In the genomic region with DNA sequence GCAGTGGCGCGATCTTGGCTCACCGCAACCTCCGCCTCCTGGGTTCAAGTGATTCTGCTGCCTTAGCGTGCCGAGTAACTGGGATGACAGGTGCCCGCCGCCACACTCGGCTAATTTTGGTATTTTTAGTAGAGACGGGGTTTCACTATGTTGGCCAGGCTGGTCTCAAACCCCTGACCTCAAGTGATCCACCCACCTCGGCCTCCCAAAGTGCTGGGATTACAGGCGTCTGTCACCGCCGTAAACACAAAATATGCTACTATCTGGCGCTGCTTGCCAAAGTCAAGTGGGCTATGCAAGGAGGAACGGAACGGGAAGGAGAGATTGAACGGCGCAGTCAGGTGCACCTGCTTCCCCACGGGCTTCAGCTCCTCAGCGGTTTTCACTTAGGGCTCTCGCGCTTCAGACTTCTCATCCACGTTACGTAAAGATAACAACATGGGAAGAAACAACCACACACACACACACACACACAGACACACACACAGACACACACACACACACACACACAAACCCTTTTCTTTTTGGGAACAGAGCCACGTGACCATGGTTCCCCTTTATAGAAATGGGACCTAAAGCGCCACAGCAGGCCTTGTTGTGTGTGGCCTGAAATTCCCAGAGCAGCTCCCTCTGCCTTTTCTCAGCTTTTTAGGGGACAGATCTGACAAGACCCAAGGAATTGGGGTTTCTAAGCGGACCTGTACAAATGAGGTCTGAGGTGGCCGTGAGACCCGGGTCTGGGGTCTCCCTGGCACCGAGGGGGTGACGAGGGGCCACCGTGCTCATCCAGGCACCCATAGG, we compare ENCODE assay signal across 8 cellular contexts. TPM values are rescaled to one million over a fixed set of nuclear protein-coding genes. Genes with fewer than 3 reads are reported as not detected.
DNase-seq lines count a peak whose midpoint lies in the region; ATAC-seq and TF ChIP-seq lines count a peak whose summit lies in the region.

No MANE protein-coding gene starts in this region.

- H3K9me3 Mint-ChIP-seq in CD4-positive, CD25-positive, alpha-beta regulatory T cell = no peaks in the 10 kb centered on the region
- no peaks in the 10 kb centered on the region for H3K9me3 Mint-ChIP-seq in stimulated activated effector memory CD8-positive, alpha-beta T cell treated with anti-CD3 and anti-CD28 coated beads, Interleukin-12 subunit alpha, Interleukin-12 subunit beta, amount 100 ng/mL, for 72 hours

- H3K36me3 ChIP-seq in CD4-positive, CD25-positive, alpha-beta regulatory T cell (ENCODE audit: control insufficient read depth, insufficient read depth, low read length) = peaks cover 11% of the 10 kb centered on the region
- H3K36me3 ChIP-seq in colonic mucosa = no peaks in the 10 kb centered on the region

- peaks cover 5 to 24% (median 11%) of the 10 kb centered on the region in 4 donors for H3K4me1 Mint-ChIP-seq in CD4-positive, CD25-positive, alpha-beta regulatory T cell
- peaks cover 16% of the 10 kb centered on the region for H3K4me1 Mint-ChIP-seq in stimulated activated effector memory CD8-positive, alpha-beta T cell treated with anti-CD3 and anti-CD28 coated beads, Interleukin-12 subunit alpha, Interleukin-12 subunit beta, amount 100 ng/mL, for 72 hours

- H3K9ac ChIP-seq in colonic mucosa (ENCODE audit: low read depth in 2 of 2, low read length in 2 of 2) = peak overlapping the region; percentile 26 to 34

- H3K27me3 ChIP-seq in CD4-positive, CD25-positive, alpha-beta regulatory T cell (ENCODE audit: control insufficient read depth, insufficient read depth, low read length) = no peaks in the 10 kb centered on the region
- H3K27me3 ChIP-seq in colonic mucosa = no peaks in the 10 kb centered on the region

- peak overlapping the region; percentile 85 for H3K27ac ChIP-seq in CD4-positive, CD25-positive, alpha-beta regulatory T cell (ENCODE audit: insufficient read depth, low read length, poor library complexity, severe bottlenecking)
- peak overlapping the region; percentile 53 for H3K27ac ChIP-seq in colonic mucosa

- H3K36me3 Mint-ChIP-seq in CD4-positive, CD25-positive, alpha-beta regulatory T cell = peaks cover 4% of the 10 kb centered on the region
- H3K36me3 Mint-ChIP-seq in stimulated activated effector memory CD8-positive, alpha-beta T cell treated with anti-CD3 and anti-CD28 coated beads, Interleukin-12 subunit alpha, Interleukin-12 subunit beta, amount 100 ng/mL, for 72 hours = peaks cover 37% of the 10 kb centered on the region

- H3K27me3 Mint-ChIP-seq in CD4-positive, CD25-positive, alpha-beta regulatory T cell = no peaks in the 10 kb centered on the region

- peak in 2 of 3 donors; percentile 35 to 60 for DNase-seq in CD4-positive, CD25-positive, alpha-beta regulatory T cell
- DNase-seq in T follicular helper cell (ENCODE audit: low read depth) (peak; percentile 12), colonic mucosa (peak; percentile 32), globus pallidus (ENCODE audit: low spot score) (no peak), NCI-H146 treated with DMSO at 0.1 percent for 48 hours (lab: John Stamatoyannopoulos, UW; ENCODE audit: unreplicated experiment) (no peak), T1000 (lab: John Stamatoyannopoulos, UW) (no peak)
- DNase-seq in stimulated activated effector memory CD8-positive, alpha-beta T cell treated with anti-CD3 and anti-CD28 coated beads, Interleukin-12 subunit alpha, Interleukin-12 subunit beta, amount 100 ng/mL, for 72 hours (ENCODE audit: low spot score in 2 of 2) = peak; percentile 40 to 89

- TF ChIP-seq CTCF in colonic mucosa (IDR thresholded peaks at IDR 0.05) = no peak

- intact Hi-C loops in colonic mucosa (cut with DNase I) = no loop called here

- H3K4me1 ChIP-seq in CD4-positive, CD25-positive, alpha-beta regulatory T cell (ENCODE audit: control insufficient read depth, insufficient read depth, low read length, poor library complexity, severe bottlenecking) = peaks cover 31% of the 10 kb centered on the region
- H3K4me1 ChIP-seq in colonic mucosa = no peaks in the 10 kb centered on the region

- H3K9me3 ChIP-seq in CD4-positive, CD25-positive, alpha-beta regulatory T cell (ENCODE audit: control insufficient read depth in 2 of 2, low read length in 2 of 2) = no peaks in the 10 kb centered on the region
- no peaks in the 10 kb centered on the region for H3K9me3 ChIP-seq in colonic mucosa

- no peak for ATAC-seq in CD4-positive, CD25-positive, alpha-beta regulatory T cell (ENCODE audit: low read depth in 2 of 2)
- peak; percentile 26 for ATAC-seq in GM21786 (IDR thresholded peaks at IDR 0.05; ENCODE audit: unreplicated experiment)
- ATAC-seq in stimulated activated effector memory CD8-positive, alpha-beta T cell treated with anti-CD3 and anti-CD28 coated beads, Interleukin-12 subunit alpha, Interleukin-12 subunit beta, amount 100 ng/mL, for 72 hours = peak; percentile 50

- H3K4me3 ChIP-seq in CD4-positive, CD25-positive, alpha-beta regulatory T cell (ENCODE audit: low read depth, low read length) = peak overlapping the region; percentile 98
- peak overlapping the region; percentile 29 for H3K4me3 ChIP-seq in colonic mucosa

- H3K4me3 Mint-ChIP-seq in CD4-positive, CD25-positive, alpha-beta regulatory T cell = peak overlapping the region; percentile 95 to 98 (median 98)
- peak overlapping the region; percentile 92 for H3K4me3 Mint-ChIP-seq in stimulated activated effector memory CD8-positive, alpha-beta T cell treated with anti-CD3 and anti-CD28 coated beads, Interleukin-12 subunit alpha, Interleukin-12 subunit beta, amount 100 ng/mL, for 72 hours

- H3K27ac Mint-ChIP-seq in CD4-positive, CD25-positive, alpha-beta regulatory T cell = peak overlapping the region; percentile 97 to 100 (median 99)
- peak overlapping the region; percentile 97 for H3K27ac Mint-ChIP-seq in stimulated activated effector memory CD8-positive, alpha-beta T cell treated with anti-CD3 and anti-CD28 coated beads, Interleukin-12 subunit alpha, Interleukin-12 subunit beta, amount 100 ng/mL, for 72 hours

RNA-seq across cellular contexts. Expression of a gene that starts 1.5 kb away (rescaled TPM):
- 158 TPM for total RNA-seq in CD4-positive, CD25-positive, alpha-beta regulatory T cell
- polyA plus RNA-seq in CD4-positive, CD25-positive, alpha-beta regulatory T cell = 100 to 1,000 TPM; 189 to 222 (median 207) TPM
- total RNA-seq in colonic mucosa = 1 to 10 TPM; 1.3 TPM

RNA-seq across cellular contexts. Expression of a gene that starts 56.0 kb away (rescaled TPM):
- total RNA-seq in CD4-positive, CD25-positive, alpha-beta regulatory T cell = 108 TPM
- 10 to 100 TPM; 11.0 to 14.8 (median 13.7) TPM for polyA plus RNA-seq in CD4-positive, CD25-positive, alpha-beta regulatory T cell
- 10 to 100 TPM; 42.4 to 44.6 TPM for total RNA-seq in colonic mucosa

Comparison
In these comparisons a context has a peak if more than half of its experiments do, and no peak if none do; other contexts are left out.
1. ATAC-seq: peak in GM21786 (single experiment) and stimulated activated effector memory CD8-positive, alpha-beta T cell treated with anti-CD3 and anti-CD28 coated beads, Interleukin-12 subunit alpha, Interleukin-12 subunit beta, amount 100 ng/mL, for 72 hours (single experiment); none in CD4-positive, CD25-positive, alpha-beta regulatory T cell (0 of 2).
2. DNase-seq: peak in CD4-positive, CD25-positive, alpha-beta regulatory T cell (2 of 3), T follicular helper cell (single experiment), colonic mucosa (single experiment) and stimulated activated effector memory CD8-positive, alpha-beta T cell treated with anti-CD3 and anti-CD28 coated beads, Interleukin-12 subunit alpha, Interleukin-12 subunit beta, amount 100 ng/mL, for 72 hours (2 of 2); none in globus pallidus (single experiment), NCI-H146 treated with DMSO at 0.1 percent for 48 hours (single experiment) and T1000 (single experiment).
3. RNA of a gene that starts 1.5 kb away (total RNA-seq): 158 TPM in CD4-positive, CD25-positive, alpha-beta regulatory T cell (single experiment); 1.3 TPM in colonic mucosa; every median in the first group is over 10 times any median in the second.